ENCODE assay signal across 15 cellular contexts in genomic region chr2:54652540-54652939, GRCh38.
A peak's percentile ranks its signal among the peaks of the same experiment; 100 is the strongest.
DNase-seq lines count a peak whose midpoint lies in the region; ATAC-seq, FAIRE-seq and TF ChIP-seq lines count a peak whose summit lies in the region.
"Had no signal": no experiment of that assay in that cellular context is flagged by ENCODE, and none has a peak within 500 bp of the region (broad histone marks: within the 10 kb centered on the region; RNA-seq: fewer than 3 reads in every experiment).

No MANE protein-coding gene starts in this region.

- H3K27ac ChIP-seq in neural progenitor cell = no peak overlapping the region
- H3K27ac ChIP-seq: prostate gland had no signal

- peaks cover 20% of the 10 kb centered on the region for H3K36me3 ChIP-seq in neural progenitor cell

- H3F3A ChIP-seq in neural progenitor cell (ENCODE audit: low read depth) = no peaks in the 10 kb centered on the region

- peaks cover 45% of the 10 kb centered on the region for H3K36me3 Mint-ChIP-seq in neural progenitor cell

- peak; percentile 83 for ATAC-seq in stimulated activated naive CD8-positive, alpha-beta T cell treated with anti-CD3 and anti-CD28 coated beads, Interleukin-15, amount 100 ng/mL, for 72 hours
- no peak for ATAC-seq in stimulated activated naive CD8-positive, alpha-beta T cell treated with anti-CD3 and anti-CD28 coated beads, Interleukin-15, Interleukin-2, amounts not matched to agents 100 U/mL and 50 U/mL, for 24 hours
- ATAC-seq in HG02610 (IDR thresholded peaks at IDR 0.05; ENCODE audit: unreplicated experiment) (peak; percentile 73), HG03575 (IDR thresholded peaks at IDR 0.05; ENCODE audit: extremely low read depth, insufficient number of reproducible peaks, low FRiP score, unreplicated experiment) (peak; percentile 84)
- ATAC-seq: left colon had no signal

- no peak overlapping the region for H3K27ac Mint-ChIP-seq in stimulated activated naive CD8-positive, alpha-beta T cell treated with anti-CD3 and anti-CD28 coated beads, Interleukin-15, amount 100 ng/mL, for 72 hours
- no peak overlapping the region for H3K27ac Mint-ChIP-seq in neural progenitor cell
- H3K27ac Mint-ChIP-seq: B cell had no signal

- no peak for FAIRE-seq in urothelium cell line (lab: Jason Lieb, UNC)
- FAIRE-seq: endometrium, GM12891 had no signal

- H3K9me3 ChIP-seq in neural progenitor cell (ENCODE audit: low read depth) = no peaks in the 10 kb centered on the region
- H3K9me3 ChIP-seq: prostate gland had no signal

- H3K27me3 Mint-ChIP-seq in stimulated activated naive CD8-positive, alpha-beta T cell treated with anti-CD3 and anti-CD28 coated beads, Interleukin-15, amount 100 ng/mL, for 72 hours = no peaks in the 10 kb centered on the region
- peaks cover 3% of the 10 kb centered on the region for H3K27me3 Mint-ChIP-seq in neural progenitor cell (ENCODE audit: insufficient read depth, low read depth)
- H3K27me3 Mint-ChIP-seq: B cell had no signal

- no peaks in the 10 kb centered on the region for H3K9me3 Mint-ChIP-seq in stimulated activated naive CD8-positive, alpha-beta T cell treated with anti-CD3 and anti-CD28 coated beads, Interleukin-15, amount 100 ng/mL, for 72 hours
- no peaks in the 10 kb centered on the region for H3K9me3 Mint-ChIP-seq in neural progenitor cell

- no peaks in the 10 kb centered on the region for H3K4me1 ChIP-seq in neural progenitor cell
- H3K4me1 ChIP-seq: prostate gland had no signal

- H3K4me1 Mint-ChIP-seq in stimulated activated naive CD8-positive, alpha-beta T cell treated with anti-CD3 and anti-CD28 coated beads, Interleukin-15, amount 100 ng/mL, for 72 hours = peaks cover 15% of the 10 kb centered on the region
- H3K4me1 Mint-ChIP-seq in neural progenitor cell = no peaks in the 10 kb centered on the region
- H3K4me1 Mint-ChIP-seq: B cell had no signal

- TF ChIP-seq CTCF in neural progenitor cell (IDR thresholded peaks at IDR 0.05) = no peak

- no peaks in the 10 kb centered on the region for H4K20me1 ChIP-seq in neural progenitor cell (ENCODE audit: low read depth)

- H3K79me2 ChIP-seq in neural progenitor cell (ENCODE audit: low read depth) = no peaks in the 10 kb centered on the region

- no peak overlapping the region for H3K4me3 Mint-ChIP-seq in stimulated activated naive CD8-positive, alpha-beta T cell treated with anti-CD3 and anti-CD28 coated beads, Interleukin-15, amount 100 ng/mL, for 72 hours
- no peak overlapping the region for H3K4me3 Mint-ChIP-seq in neural progenitor cell
- H3K4me3 Mint-ChIP-seq: B cell had no signal

- H3K27me3 ChIP-seq in neural progenitor cell = no peaks in the 10 kb centered on the region

- no peak overlapping the region for H2AFZ ChIP-seq in neural progenitor cell (replicated peaks)

- no peak overlapping the region for H3K9ac ChIP-seq in neural progenitor cell

- no peak for DNase-seq in stimulated activated naive CD8-positive, alpha-beta T cell treated with anti-CD3 and anti-CD28 coated beads, Interleukin-15, amount 100 ng/mL, for 72 hours
- DNase-seq in stimulated activated naive CD8-positive, alpha-beta T cell treated with anti-CD3 and anti-CD28 coated beads, Interleukin-15, Interleukin-2, amounts not matched to agents 100 U/mL and 50 U/mL, for 24 hours = no peak
- DNase-seq in urothelium cell line (ENCODE audit: low spot score) (no peak), NCI-H2107 (lab: John Stamatoyannopoulos, UW) (no peak), COLO668 (lab: John Stamatoyannopoulos, UW; ENCODE audit: unreplicated experiment) (no peak), neural progenitor cell (ENCODE audit: low spot score) (no peak)
- DNase-seq: KBM-7, left colon, NCI-H524 had no signal

- no peak overlapping the region for H3K4me3 ChIP-seq in neural progenitor cell
- H3K4me3 ChIP-seq: prostate gland had no signal

- no peak overlapping the region for H3K4me2 ChIP-seq in neural progenitor cell
